8 cellular contexts compared by ENCODE assay signal in genomic region chr4:40264995-40265909, GRCh38.
DNase-seq lines count a peak whose midpoint lies in the region; ATAC-seq and TF ChIP-seq lines count a peak whose summit lies in the region.

No MANE protein-coding gene starts in this region.

- H3K4me3 Mint-ChIP-seq in endothelial cell (ENCODE audit: unreplicated experiment): no peak overlapping the region

- 66 to 72% methylated on average over 15 of the region's 15 CpGs for WGBS in ectodermal cell, 2 experiments
- WGBS in stomach, 5 donors: 71 to 78% (median 74%) methylated on average over 15 of the region's 15 CpGs

- intact Hi-C loops in A673 (cut with micrococcal nuclease; ENCODE audit: unreplicated experiment) (no loop called here), stomach (cut with DNase I; ENCODE audit: low total_unique reads) (no loop called here)

- peaks cover 22% of the 10 kb centered on the region for H3K4me1 ChIP-seq in A673 (ENCODE audit: insufficient read depth, low read length, poor library complexity, severe bottlenecking)
- peaks cover 10% of the 10 kb centered on the region for H3K4me1 ChIP-seq in ectodermal cell (ENCODE audit: control insufficient read depth, insufficient read depth, low read length)
- peaks cover 0 to 9% (median 2%) of the 10 kb centered on the region in 4 donors for H3K4me1 ChIP-seq in stomach

- ATAC-seq in GM21723 (IDR thresholded peaks at IDR 0.05; ENCODE audit: unreplicated experiment): peak; percentile 76

- no peak for TF ChIP-seq EP300 in stomach (IDR thresholded peaks at IDR 0.05)

- H3K36me3 Mint-ChIP-seq in endothelial cell (ENCODE audit: low read depth, unreplicated experiment): no peaks in the 10 kb centered on the region

- H3K9me3 Mint-ChIP-seq in endothelial cell (ENCODE audit: unreplicated experiment): no peaks in the 10 kb centered on the region

- peaks cover 3% of the 10 kb centered on the region for H3K4me1 Mint-ChIP-seq in endothelial cell (ENCODE audit: unreplicated experiment)

- DNase-seq in A673 (ENCODE audit: low spot score) (peak; percentile 90), stomach (peak; percentile 37), caudate nucleus (lab: John Stamatoyannopoulos, UW) (no peak), endothelial cell (ENCODE audit: low spot score) (no peak), Ammon's horn (ENCODE audit: low spot score) (no peak)
- peak; percentile 46 for DNase-seq in NK-92 treated with Interleukin-12 subunit alpha and Interleukin-12 subunit beta, amount 100 ng/mL, for 24 hours (lab: John Stamatoyannopoulos, UW)

- H3K27ac ChIP-seq in A673 (ENCODE audit: low read depth, low read length, poor library complexity, severe bottlenecking) (peak overlapping the region; percentile 55), ectodermal cell (ENCODE audit: insufficient read depth, low read depth, low read length, poor library complexity, severe bottlenecking) (peak overlapping the region; percentile 2), stomach (peak overlapping the region in 3 of 5 donors; percentile 0 to 44 (median 20)), caudate nucleus (ENCODE audit: low read depth, low read length) (no peak overlapping the region)

- H3K4me3 ChIP-seq in A673 (ENCODE audit: low read depth, low read length, poor library complexity, severe bottlenecking): no peak overlapping the region
- no peak overlapping the region for H3K4me3 ChIP-seq in ectodermal cell (ENCODE audit: insufficient read depth, low read depth, low read length)
- H3K4me3 ChIP-seq in stomach: no peak overlapping the region

- no peak for TF ChIP-seq POLR2A in stomach (IDR thresholded peaks at IDR 0.05)

- H3K27me3 ChIP-seq in A673 (replicated peaks; ENCODE audit: insufficient read depth, low read depth, low read length, poor library complexity): no peaks in the 10 kb centered on the region
- no peaks in the 10 kb centered on the region for H3K27me3 ChIP-seq in ectodermal cell (ENCODE audit: control insufficient read depth, insufficient read depth, low read length, poor library complexity, severe bottlenecking)
- no peaks in the 10 kb centered on the region for H3K27me3 ChIP-seq in stomach

- H3K27me3 Mint-ChIP-seq in endothelial cell (ENCODE audit: unreplicated experiment): peaks cover 3% of the 10 kb centered on the region

- TF ChIP-seq CTCF in A673 (conservative IDR thresholded peaks at IDR 0.05; ENCODE audit: low read depth, low read length) (no peak), stomach (IDR thresholded peaks at IDR 0.05) (no peak), endothelial cell (IDR thresholded peaks at IDR 0.05; ENCODE audit: unreplicated experiment) (no peak)

- CTCF ChIA-PET in A673 (lab: Charles Lee): no interaction called here

- POLR2A ChIA-PET in A673 (lab: Charles Lee; ENCODE audit: low non-redundant PET): interaction anchor here (0.6 kb wide), 1 partner anchor 207 kb away, joined by 3 read pairs; no protein-coding TSS in a partner anchor

- H3K36me3 ChIP-seq in A673 (ENCODE audit: insufficient read depth, low read length, poor library complexity, severe bottlenecking) (no peaks in the 10 kb centered on the region), ectodermal cell (ENCODE audit: control insufficient read depth, insufficient read depth, low read length) (no peaks in the 10 kb centered on the region), stomach (no peaks in the 10 kb centered on the region)

- BruUV-seq in A673 (replicated peaks; lab: Mats Ljungman, UMichigan): no TSS peak

- H3K27ac Mint-ChIP-seq in endothelial cell (ENCODE audit: unreplicated experiment): no peak overlapping the region

- no peaks in the 10 kb centered on the region for H3K9me3 ChIP-seq in A673 (ENCODE audit: low read depth, low read length, poor library complexity, severe bottlenecking)
- no peaks in the 10 kb centered on the region for H3K9me3 ChIP-seq in ectodermal cell (ENCODE audit: control insufficient read depth, low read length)
- H3K9me3 ChIP-seq in stomach: no peaks in the 10 kb centered on the region

Comparison
In these comparisons a context has a peak if more than half of its experiments do, and no peak if none do; other contexts are left out.
1. DNase-seq: peak in A673 (single experiment), NK-92 treated with Interleukin-12 subunit alpha and Interleukin-12 subunit beta, amount 100 ng/mL, for 24 hours (single experiment) and stomach (single experiment); none in caudate nucleus (0 of 61), endothelial cell (single experiment) and Ammon's horn (single experiment).